In the genomic region with DNA sequence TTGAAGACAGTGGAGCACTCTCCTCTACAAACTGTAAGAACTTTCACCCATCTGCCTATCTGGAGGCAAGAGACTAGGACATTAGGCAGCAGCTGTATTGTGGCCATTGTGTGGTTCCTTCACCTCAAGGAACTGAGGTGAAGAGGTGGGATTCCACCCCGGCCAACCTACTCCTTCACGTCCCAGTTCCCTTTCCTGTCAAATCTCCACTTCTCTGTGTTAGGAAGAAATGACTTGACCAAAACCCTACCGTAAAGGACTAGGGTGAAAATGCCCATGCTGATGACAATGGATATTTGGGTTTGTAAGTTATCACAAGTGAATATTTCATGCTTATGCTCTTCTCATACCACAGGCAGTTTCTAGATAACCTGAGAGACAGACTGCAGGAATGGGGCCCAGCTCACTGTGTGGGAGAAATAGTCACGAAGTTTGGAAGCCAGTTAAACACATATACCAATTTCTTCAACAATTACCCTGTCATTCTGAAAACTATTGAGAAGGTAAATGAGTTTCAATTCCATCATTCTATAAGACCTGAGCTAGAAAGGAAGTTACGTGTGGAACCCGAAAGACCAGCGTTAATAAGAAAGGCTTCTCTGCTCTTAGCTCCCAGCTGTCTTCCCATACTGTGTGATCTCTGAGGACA, we compare ENCODE assay signal across 11 cellular contexts.
DNase-seq lines count a peak whose midpoint lies in the region; ATAC-seq and TF ChIP-seq lines count a peak whose summit lies in the region.
"Had no signal": no experiment of that assay in that cellular context is flagged by ENCODE, and none has a peak within 500 bp of the region (broad histone marks: within the 10 kb centered on the region; RNA-seq: fewer than 3 reads in every experiment).

No MANE protein-coding gene starts in this region.

- no peaks in the 10 kb centered on the region for H3K27me3 ChIP-seq in OCI-LY3 (ENCODE audit: low read depth, low read length)

- H3K4me3 ChIP-seq in OCI-LY3 (ENCODE audit: low read length), result no peak overlapping the region
- H3K4me3 ChIP-seq: HAP-1 had no signal

- H2AFZ ChIP-seq in OCI-LY3 (ENCODE audit: low read depth, low read length), result no peak overlapping the region

- H3K9me3 ChIP-seq in OCI-LY3 (ENCODE audit: insufficient read depth, low read length), result no peaks in the 10 kb centered on the region
- H3K9me3 ChIP-seq: HAP-1 had no signal

- no peaks in the 10 kb centered on the region for H4K20me1 ChIP-seq in OCI-LY3 (ENCODE audit: insufficient read depth, low read length)

- no peak for TF ChIP-seq CTCF in OCI-LY3 (IDR thresholded peaks at IDR 0.05; ENCODE audit: low read depth, low read length)

- no peak overlapping the region for H3K27ac ChIP-seq in OCI-LY3 (ENCODE audit: low read length)

- H3K9ac ChIP-seq in OCI-LY3 (ENCODE audit: low read length), result no peak overlapping the region

- H3K4me2 ChIP-seq in OCI-LY3 (ENCODE audit: low read length), result peak overlapping the region; percentile 51

- peaks cover 14% of the 10 kb centered on the region for H3K4me1 ChIP-seq in OCI-LY3 (ENCODE audit: low read length)
- H3K4me1 ChIP-seq: HAP-1 had no signal

- no peaks in the 10 kb centered on the region for H3K36me3 ChIP-seq in OCI-LY3 (replicated peaks; ENCODE audit: low read depth, low read length)
- H3K36me3 ChIP-seq: HAP-1 had no signal

- H3K79me2 ChIP-seq in OCI-LY3 (ENCODE audit: low read length), result no peaks in the 10 kb centered on the region

- ATAC-seq in GM18861 (IDR thresholded peaks at IDR 0.05; ENCODE audit: unreplicated experiment) (peak; percentile 69), GM19463 (IDR thresholded peaks at IDR 0.05; ENCODE audit: unreplicated experiment) (peak; percentile 73), HG02938 (IDR thresholded peaks at IDR 0.05; ENCODE audit: unreplicated experiment) (peak; percentile 77)

- DNase-seq in COLO668 (lab: John Stamatoyannopoulos, UW; ENCODE audit: unreplicated experiment) (no peak), A172 (ENCODE audit: low spot score) (no peak), RPMI8226 (no peak)
- DNase-seq: caudate nucleus; NCI-H69; stimulated activated CD4-positive, alpha-beta T cell treated with anti-CD3 and anti-CD28 coated beads, Interleukin-2, amount 100 ng/mL, for 24 hours had no signal
